Comparison of ENCODE assay signal across 9 cellular contexts in the genomic region with DNA sequence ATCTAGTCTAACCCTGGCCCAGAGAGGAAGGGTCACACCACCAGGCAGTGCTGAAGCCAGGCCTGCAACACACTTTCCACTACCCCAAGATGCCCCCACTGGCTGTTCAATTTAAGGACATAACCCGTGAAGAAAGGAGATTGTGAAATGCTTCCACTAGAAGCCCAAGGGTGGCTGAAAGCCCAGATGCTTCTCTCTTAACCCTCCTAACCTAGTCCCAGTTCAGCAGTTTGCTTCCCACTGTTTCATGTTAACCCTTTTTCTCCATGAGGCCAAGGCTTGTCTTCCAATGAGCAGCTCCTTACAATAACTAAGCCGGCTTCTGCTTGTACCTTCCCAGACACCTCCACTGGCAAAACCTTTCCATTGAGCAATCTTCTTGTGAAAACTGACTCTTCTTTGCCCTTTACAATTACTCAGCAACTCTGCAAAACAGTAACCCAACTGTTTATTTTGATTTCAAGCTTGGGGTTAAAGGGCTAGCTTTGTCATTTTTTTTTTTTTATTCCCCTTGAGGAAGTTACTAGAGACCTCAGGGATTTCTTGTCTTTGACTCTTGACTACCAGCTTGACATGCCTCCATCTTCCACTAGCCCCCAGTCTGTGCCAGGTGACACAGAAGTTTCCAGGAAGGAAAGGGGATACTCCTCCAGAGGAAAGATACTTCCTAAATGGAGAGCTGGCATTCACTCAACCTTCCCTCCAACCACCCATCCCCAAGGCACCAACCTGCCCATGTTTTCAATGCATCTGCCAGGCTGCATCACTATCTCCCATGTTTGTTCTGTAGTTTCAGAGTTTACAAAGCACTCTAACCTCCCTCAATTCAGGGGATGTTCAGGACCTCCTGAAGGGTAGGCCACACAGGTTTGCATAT.
A peak's percentile ranks its signal among the peaks of the same experiment; 100 is the strongest.
DNase-seq lines count a peak whose midpoint lies in the region; ATAC-seq and TF ChIP-seq lines count a peak whose summit lies in the region.
"Had no signal": no experiment of that assay in that cellular context is flagged by ENCODE, and none has a peak within 500 bp of the region (broad histone marks: within the 10 kb centered on the region; RNA-seq: fewer than 3 reads in every experiment).

No MANE protein-coding gene starts in this region.

- intact Hi-C loops in activated CD4-positive, alpha-beta memory T cell treated with anti-CD3 and anti-CD28 coated beads for 36 hours (cut with micrococcal nuclease) = no loop called here

- no peak overlapping the region for H3K27ac Mint-ChIP-seq in activated CD4-positive, alpha-beta memory T cell treated with anti-CD3 and anti-CD28 coated beads for 36 hours

- H3K4me3 Mint-ChIP-seq in activated CD4-positive, alpha-beta memory T cell treated with anti-CD3 and anti-CD28 coated beads for 36 hours = no peak overlapping the region

- CTCF ChIA-PET in activated CD4-positive, alpha-beta memory T cell treated with anti-CD3 and anti-CD28 coated beads for 36 hours (lab: Charles Lee) = interaction anchor here (0.6 to 1.9 kb wide), 3 partner anchors 9 to 215 kb away, joined by 3 to 5 read pairs (median 3); no protein-coding TSS in a partner anchor

- H3K27me3 Mint-ChIP-seq in activated CD4-positive, alpha-beta memory T cell treated with anti-CD3 and anti-CD28 coated beads for 36 hours = no peaks in the 10 kb centered on the region

- no peaks in the 10 kb centered on the region for H3K36me3 Mint-ChIP-seq in activated CD4-positive, alpha-beta memory T cell treated with anti-CD3 and anti-CD28 coated beads for 36 hours

- no peaks in the 10 kb centered on the region for H3K9me3 Mint-ChIP-seq in activated CD4-positive, alpha-beta memory T cell treated with anti-CD3 and anti-CD28 coated beads for 36 hours

- peak; percentile 57 for DNase-seq in CD1c-positive myeloid dendritic cell (ENCODE audit: extremely low spot score)
- DNase-seq in NOMO-1 (lab: John Stamatoyannopoulos, UW; ENCODE audit: unreplicated experiment in 2 of 2) = peak; percentile 97 to 100
- no peak for DNase-seq in omental fat pad (ENCODE audit: low spot score)
- DNase-seq in activated CD4-positive, alpha-beta memory T cell treated with anti-CD3 and anti-CD28 coated beads for 36 hours = no peak
- DNase-seq in stimulated activated CD4-positive, alpha-beta T cell treated with anti-CD3 and anti-CD28 coated beads, Interleukin-2, amount 100 ng/mL, for 24 hours = no peak
- DNase-seq: NCI-H774 had no signal

- ATAC-seq in esophagus mucosa (peak; percentile 50), omental fat pad (ENCODE audit: low FRiP score) (peak; percentile 75), GM18861 (IDR thresholded peaks at IDR 0.05; ENCODE audit: unreplicated experiment) (no peak), GM19328 (IDR thresholded peaks at IDR 0.05; ENCODE audit: unreplicated experiment) (no peak)

- H3K4me1 Mint-ChIP-seq in activated CD4-positive, alpha-beta memory T cell treated with anti-CD3 and anti-CD28 coated beads for 36 hours (ENCODE audit: low read depth) = peaks cover 46% of the 10 kb centered on the region

- POLR2A ChIA-PET in activated CD4-positive, alpha-beta memory T cell treated with anti-CD3 and anti-CD28 coated beads for 36 hours (lab: Charles Lee) = interaction anchor here (1.4 to 1.7 kb wide), 2 partner anchors 14 to 20 kb away, joined by 3 to 6 read pairs; no protein-coding TSS in a partner anchor

- TF ChIP-seq CTCF in omental fat pad (IDR thresholded peaks at IDR 0.05) = no peak

Comparison
In these comparisons a context has a peak if more than half of its experiments do, and no peak if none do; other contexts are left out.
1. DNase-seq: peak in CD1c-positive myeloid dendritic cell (single experiment) and NOMO-1 (2 of 2); none in omental fat pad (single experiment), activated CD4-positive, alpha-beta memory T cell treated with anti-CD3 and anti-CD28 coated beads for 36 hours (single experiment) and stimulated activated CD4-positive, alpha-beta T cell treated with anti-CD3 and anti-CD28 coated beads, Interleukin-2, amount 100 ng/mL, for 24 hours (0 of 2).
2. ATAC-seq: peak in esophagus mucosa (single experiment) and omental fat pad (single experiment); none in GM18861 (single experiment) and GM19328 (single experiment).